Comparison of ENCODE assay signal across 13 cellular contexts in genomic region chr14:65225299-65226159, GRCh38.
DNase-seq lines count a peak whose midpoint lies in the region; ATAC-seq and TF ChIP-seq lines count a peak whose summit lies in the region.
"Had no signal": no experiment of that assay in that cellular context is flagged by ENCODE, and none has a peak within 500 bp of the region (broad histone marks: within the 10 kb centered on the region; RNA-seq: fewer than 3 reads in every experiment).

No MANE protein-coding gene starts in this region.

- H3K27ac ChIP-seq in colonic mucosa: peak overlapping the region; percentile 33
- H3K27ac ChIP-seq: coronary artery, left ventricle myocardium inferior had no signal

- intact Hi-C loops in colonic mucosa (cut with DNase I): no loop called here

- DNase-seq in activated CD8-positive, alpha-beta memory T cell treated with anti-CD3 and anti-CD28 coated beads, Interleukin-2, amount 10 ng/mL, durations not matched to agents 7 days and 5 days: no peak
- DNase-seq in activated CD8-positive, alpha-beta memory T cell treated with anti-CD3 and anti-CD28 coated beads, Interleukin-2, amount 50 U/mL, for 48 hours: no peak
- DNase-seq in NCI-H1092 treated with DMSO at 0.1 percent for 48 hours (lab: John Stamatoyannopoulos, UW) (peak; percentile 72), colonic mucosa (no peak), HFFc6 (no peak)
- DNase-seq: left ventricle myocardium inferior; NCI-H2081 treated with DMSO at 0.1 percent for 48 hours; stimulated activated CD4-positive, alpha-beta T cell treated with anti-CD3 and anti-CD28 coated beads, Interleukin-4, amount 100 ng/mL, for 1 hour had no signal

- no peak overlapping the region for H3K9ac ChIP-seq in colonic mucosa (ENCODE audit: low read depth in 2 of 2, low read length in 2 of 2)

- H3K36me3 ChIP-seq in colonic mucosa: no peaks in the 10 kb centered on the region
- H3K36me3 ChIP-seq: left ventricle myocardium inferior had no signal

- no peak overlapping the region for H3K4me3 Mint-ChIP-seq in activated CD8-positive, alpha-beta memory T cell treated with anti-CD3 and anti-CD28 coated beads, Interleukin-2, amount 10 ng/mL, durations not matched to agents 7 days and 5 days
- no peak overlapping the region for H3K4me3 Mint-ChIP-seq in stimulated activated memory B cell treated with anti-CD40 and anti-IgM and Interleukin-4, amounts not matched to agents 10 μg/mL and 1 μg/mL and 100 μg/mL, for 72 hours
- H3K4me3 Mint-ChIP-seq in HFFc6: no peak overlapping the region

- no peaks in the 10 kb centered on the region for H3K27me3 Mint-ChIP-seq in activated CD8-positive, alpha-beta memory T cell treated with anti-CD3 and anti-CD28 coated beads, Interleukin-2, amount 10 ng/mL, durations not matched to agents 7 days and 5 days
- H3K27me3 Mint-ChIP-seq in stimulated activated memory B cell treated with anti-CD40 and anti-IgM and Interleukin-4, amounts not matched to agents 10 μg/mL and 1 μg/mL and 100 μg/mL, for 72 hours: no peaks in the 10 kb centered on the region
- peaks cover 3% of the 10 kb centered on the region; the same call in 1 of the 2 replicates for H3K27me3 Mint-ChIP-seq in HFFc6 (ENCODE audit: insufficient read depth)

- peak overlapping the region; percentile 5 for H3K27ac Mint-ChIP-seq in activated CD8-positive, alpha-beta memory T cell treated with anti-CD3 and anti-CD28 coated beads, Interleukin-2, amount 10 ng/mL, durations not matched to agents 7 days and 5 days
- H3K27ac Mint-ChIP-seq in stimulated activated memory B cell treated with anti-CD40 and anti-IgM and Interleukin-4, amounts not matched to agents 10 μg/mL and 1 μg/mL and 100 μg/mL, for 72 hours: peak overlapping the region; percentile 21
- no peak overlapping the region for H3K27ac Mint-ChIP-seq in HFFc6

- no peaks in the 10 kb centered on the region for H3K4me1 ChIP-seq in colonic mucosa

- peaks cover 67% of the 10 kb centered on the region for H3K4me1 Mint-ChIP-seq in activated CD8-positive, alpha-beta memory T cell treated with anti-CD3 and anti-CD28 coated beads, Interleukin-2, amount 10 ng/mL, durations not matched to agents 7 days and 5 days
- H3K4me1 Mint-ChIP-seq in stimulated activated memory B cell treated with anti-CD40 and anti-IgM and Interleukin-4, amounts not matched to agents 10 μg/mL and 1 μg/mL and 100 μg/mL, for 72 hours: peaks cover 75% of the 10 kb centered on the region
- peaks cover 76% of the 10 kb centered on the region for H3K4me1 Mint-ChIP-seq in HFFc6 (ENCODE audit: low read depth)

- no peaks in the 10 kb centered on the region for H3K36me3 Mint-ChIP-seq in activated CD8-positive, alpha-beta memory T cell treated with anti-CD3 and anti-CD28 coated beads, Interleukin-2, amount 10 ng/mL, durations not matched to agents 7 days and 5 days
- no peaks in the 10 kb centered on the region for H3K36me3 Mint-ChIP-seq in stimulated activated memory B cell treated with anti-CD40 and anti-IgM and Interleukin-4, amounts not matched to agents 10 μg/mL and 1 μg/mL and 100 μg/mL, for 72 hours
- no peaks in the 10 kb centered on the region; the same call in 1 of the 2 replicates for H3K36me3 Mint-ChIP-seq in HFFc6 (ENCODE audit: low read depth)

- no peaks in the 10 kb centered on the region for H3K27me3 ChIP-seq in colonic mucosa

- H3K4me3 ChIP-seq in colonic mucosa: no peak overlapping the region
- H3K4me3 ChIP-seq: coronary artery, left ventricle myocardium inferior had no signal

- no peak for ATAC-seq in activated CD8-positive, alpha-beta memory T cell treated with anti-CD3 and anti-CD28 coated beads, Interleukin-2, amount 10 ng/mL, durations not matched to agents 7 days and 5 days
- no peak for ATAC-seq in stimulated activated memory B cell treated with anti-CD40 and anti-IgM and Interleukin-4, amounts not matched to agents 10 μg/mL and 1 μg/mL and 100 μg/mL, for 72 hours
- ATAC-seq in HG02623 (IDR thresholded peaks at IDR 0.05; ENCODE audit: unreplicated experiment): no peak
- no peak for ATAC-seq in GM19467 (IDR thresholded peaks at IDR 0.05; ENCODE audit: unreplicated experiment)
- ATAC-seq: activated CD4-positive, CD25-positive, alpha-beta regulatory T cell treated with anti-CD3 and anti-CD28 coated beads, Interleukin-2, amount 50 U/mL, for 24 hours had no signal

- H3K9me3 Mint-ChIP-seq in activated CD8-positive, alpha-beta memory T cell treated with anti-CD3 and anti-CD28 coated beads, Interleukin-2, amount 10 ng/mL, durations not matched to agents 7 days and 5 days (ENCODE audit: low read depth): no peaks in the 10 kb centered on the region
- no peaks in the 10 kb centered on the region for H3K9me3 Mint-ChIP-seq in stimulated activated memory B cell treated with anti-CD40 and anti-IgM and Interleukin-4, amounts not matched to agents 10 μg/mL and 1 μg/mL and 100 μg/mL, for 72 hours
- H3K9me3 Mint-ChIP-seq in HFFc6: no peaks in the 10 kb centered on the region

- CTCF ChIA-PET in activated CD8-positive, alpha-beta memory T cell treated with anti-CD3 and anti-CD28 coated beads, Interleukin-2, amount 10 ng/mL, durations not matched to agents 7 days and 5 days (lab: Charles Lee): interaction anchor here (0.6 to 2.6 kb wide), 13 partner anchors 9 to 599 kb away, joined by 3 to 11 read pairs (median 3); partner anchors contain the start of genes FNTB and FUT8

- TF ChIP-seq CTCF in colonic mucosa (IDR thresholded peaks at IDR 0.05): no peak
- no peak for TF ChIP-seq CTCF in HFFc6 (IDR thresholded peaks at IDR 0.05)

- H3K9me3 ChIP-seq in colonic mucosa: no peaks in the 10 kb centered on the region
- H3K9me3 ChIP-seq: left ventricle myocardium inferior had no signal
